Comparison of ENCODE assay signal across 26 cellular contexts in genomic region chr4:95107004-95107403, GRCh38.
"Had no signal": no experiment of that assay in that cellular context is flagged by ENCODE, and none has a peak within 500 bp of the region (broad histone marks: within the 10 kb centered on the region; RNA-seq: fewer than 3 reads in every experiment).

No MANE protein-coding gene starts in this region.

- H3K36me3 Mint-ChIP-seq: activated naive CD4-positive, alpha-beta T cell treated with anti-CD3 and anti-CD28 coated beads, Interleukin-2, amount 50 U/mL, for 24 hours; brain; T-cell had no signal

- H3K36me3 ChIP-seq: WERI-Rb-1 had no signal

- H3K4me3 Mint-ChIP-seq: activated CD8-positive, alpha-beta T cell treated with anti-CD3 and anti-CD28 coated beads, Interleukin-2, amount 10 ng/mL, durations not matched to agents 7 days and 5 days; activated naive CD4-positive, alpha-beta T cell treated with anti-CD3 and anti-CD28 coated beads, Interleukin-2, amount 50 U/mL, for 24 hours; brain; central memory CD8-positive, alpha-beta T cell; T-cell had no signal

- H3K27ac Mint-ChIP-seq: activated CD8-positive, alpha-beta T cell treated with anti-CD3 and anti-CD28 coated beads, Interleukin-2, amount 10 ng/mL, durations not matched to agents 7 days and 5 days; activated naive CD4-positive, alpha-beta T cell treated with anti-CD3 and anti-CD28 coated beads, Interleukin-2, amount 50 U/mL, for 24 hours; brain; T-cell had no signal

- FAIRE-seq: TTC549 had no signal

- ATAC-seq: activated CD8-positive, alpha-beta T cell treated with anti-CD3 and anti-CD28 coated beads, Interleukin-2, amount 10 ng/mL, durations not matched to agents 7 days and 5 days; Panc1; T-cell had no signal

- H3K4me1 Mint-ChIP-seq: activated naive CD4-positive, alpha-beta T cell treated with anti-CD3 and anti-CD28 coated beads, Interleukin-2, amount 50 U/mL, for 24 hours; brain; central memory CD8-positive, alpha-beta T cell; T-cell had no signal

- H3K27ac ChIP-seq: WERI-Rb-1 had no signal

- DNase-seq: activated CD4-positive, alpha-beta T cell treated with anti-CD3 and anti-CD28 coated beads for 4 hours; activated CD4-positive, alpha-beta T cell treated with anti-CD3 and anti-CD28 coated beads, Interleukin-2, amount 50 U/mL, for 4 hours; activated CD8-positive, alpha-beta memory T cell treated with anti-CD3 and anti-CD28 coated beads, Interleukin-2, amount 50 U/mL, for 48 hours; activated CD8-positive, alpha-beta T cell treated with anti-CD3 and anti-CD28 coated beads, Interleukin-2, amount 10 ng/mL, durations not matched to agents 7 days and 5 days; activated naive CD4-positive, alpha-beta T cell; activated T-cell treated with anti-CD3 and anti-CD28 coated beads, Interleukin-2, amount 50 U/mL, for 1 hour; Kasumi-1; KBM-7; NCI-H1048; NCI-H1417; NCI-H2029; NCI-H2107; NCI-H2171 treated with DMSO at 0.1 percent for 48 hours; NCI-H510A; NCI-H526 treated with DMSO at 0.1 percent for 48 hours; NCI-H82; SHP77 treated with DMSO at 0.1 percent for 48 hours; T-cell; T-helper 2 cell; T1000; WERI-Rb-1 had no signal

- H3K9me3 Mint-ChIP-seq: activated naive CD4-positive, alpha-beta T cell treated with anti-CD3 and anti-CD28 coated beads, Interleukin-2, amount 50 U/mL, for 24 hours; brain; central memory CD8-positive, alpha-beta T cell; T-cell had no signal

- H3K27me3 Mint-ChIP-seq: brain; central memory CD8-positive, alpha-beta T cell; T-cell had no signal
